In genomic region chr11:102727890-102728289, GRCh38 we compare ENCODE assay signal across 14 cellular contexts. TPM values are rescaled to one million over a fixed set of nuclear protein-coding genes. Genes with fewer than 3 reads are reported as not detected.
A peak's percentile ranks its signal among the peaks of the same experiment; 100 is the strongest.
DNase-seq lines count a peak whose midpoint lies in the region; ATAC-seq and TF ChIP-seq lines count a peak whose summit lies in the region.
"Had no signal": no experiment of that assay in that cellular context is flagged by ENCODE, and none has a peak within 500 bp of the region (broad histone marks: within the 10 kb centered on the region; RNA-seq: fewer than 3 reads in every experiment).

No MANE protein-coding gene starts in this region.

- POLR2A ChIA-PET in HEK293T (lab: Yijun Ruan, JAX): no interaction called here

- no peak overlapping the region for H3K4me3 ChIP-seq in WERI-Rb-1 (ENCODE audit: low read depth, low read length)
- H3K4me3 ChIP-seq: esophagus squamous epithelium had no signal

- no peaks in the 10 kb centered on the region for H3K9me3 ChIP-seq in WERI-Rb-1 (ENCODE audit: severe bottlenecking)
- H3K9me3 ChIP-seq: esophagus squamous epithelium had no signal

- CTCF ChIA-PET in HEK293T (lab: Yijun Ruan, JAX): no interaction called here

- ATAC-seq in GM21515 (IDR thresholded peaks at IDR 0.05; ENCODE audit: unreplicated experiment): no peak
- no peak for ATAC-seq in GM18519 (IDR thresholded peaks at IDR 0.05; ENCODE audit: low FRiP score, unreplicated experiment)
- ATAC-seq: naive thymus-derived CD8-positive, alpha-beta T cell had no signal

- H3K27me3 ChIP-seq in WERI-Rb-1 (ENCODE audit: insufficient read depth, low read depth, severe bottlenecking): no peaks in the 10 kb centered on the region
- H3K27me3 ChIP-seq: esophagus squamous epithelium had no signal

- no peak overlapping the region for H3K27ac ChIP-seq in WERI-Rb-1
- H3K27ac ChIP-seq: esophagus squamous epithelium had no signal

- no peak for TF ChIP-seq CTCF in WERI-Rb-1 (IDR thresholded peaks at IDR 0.05; ENCODE audit: low read depth, low read length)

- peak; percentile 2 for DNase-seq in A172 (ENCODE audit: low spot score)
- DNase-seq in HS-5 (ENCODE audit: low read depth): peak; percentile 63
- peak; percentile 64 for DNase-seq in SKM-1 treated with dmso at 0.1 percent for 144 hours (lab: John Stamatoyannopoulos, UW; ENCODE audit: unreplicated experiment)
- peak; percentile 43 for DNase-seq in fibroblast of the conjunctiva (ENCODE audit: low read depth)
- no peak for DNase-seq in HEK293T (ENCODE audit: extremely low spot score)
- DNase-seq in WERI-Rb-1: no peak
- DNase-seq: activated CD4-positive, alpha-beta T cell treated with anti-CD3 and anti-CD28 coated beads for 4 hours; esophagus squamous epithelium; naive thymus-derived CD8-positive, alpha-beta T cell; NCI-H1048 had no signal

- no peaks in the 10 kb centered on the region for H3K36me3 ChIP-seq in WERI-Rb-1
- H3K36me3 ChIP-seq: esophagus squamous epithelium had no signal

TF ChIP-seq in HEK293T, 16 proteins besides CTCF, POLR2A, EP300 and RAD21:
- TF ChIP-seq SP1 (IDR thresholded peaks at IDR 0.05): no peak
- TF ChIP-seq LEF1 (IDR thresholded peaks at IDR 0.05; ENCODE audit: borderline replicate concordance): no peak
- no peak for TF ChIP-seq ELF4 (IDR thresholded peaks at IDR 0.05)
- TF ChIP-seq FOXM1 (IDR thresholded peaks at IDR 0.05; ENCODE audit: borderline replicate concordance): no peak
- no peak for TF ChIP-seq NFRKB (IDR thresholded peaks at IDR 0.05)
- no peak for TF ChIP-seq SUZ12 (IDR thresholded peaks at IDR 0.05)
- TF ChIP-seq FOXA1 (IDR thresholded peaks at IDR 0.05): no peak
- no peak for TF ChIP-seq CTBP1 (IDR thresholded peaks at IDR 0.05; ENCODE audit: borderline replicate concordance)
- TF ChIP-seq HDGF (IDR thresholded peaks at IDR 0.05; ENCODE audit: borderline replicate concordance): no peak
- TF ChIP-seq BHLHE40 (IDR thresholded peaks at IDR 0.05; ENCODE audit: borderline replicate concordance): no peak
- no peak for TF ChIP-seq TARDBP (IDR thresholded peaks at IDR 0.05)
- no peak for TF ChIP-seq FOXK2 (IDR thresholded peaks at IDR 0.05)
- no peak for TF ChIP-seq ARNT (IDR thresholded peaks at IDR 0.05)
- TF ChIP-seq L3MBTL2 (conservative IDR thresholded peaks at IDR 0.05): no peak
- TF ChIP-seq ZNF384 (IDR thresholded peaks at IDR 0.05): no peak
- no peak for TF ChIP-seq PKNOX1 (IDR thresholded peaks at IDR 0.05)

RNA-seq across cellular contexts. Expression of gene MMP8, which starts 3.1 kb away (rescaled TPM):
- total RNA-seq in A172 (2014; rRNA removed; shearing (Covaris generic)): not detected in 2 replicates
- total RNA-seq: esophagus squamous epithelium; kidney epithelial cell; naive thymus-derived CD8-positive, alpha-beta T cell had no signal

RNA-seq across cellular contexts. Expression of gene MMP27, which starts 22.3 kb away (rescaled TPM):
- not detected in 2 replicates for total RNA-seq in A172 (2014; rRNA removed; shearing (Covaris generic))
- total RNA-seq: cardiac septum; kidney epithelial cell; naive thymus-derived CD8-positive, alpha-beta T cell had no signal

RNA-seq across cellular contexts. Expression of gene MMP10, which starts 52.5 kb away (rescaled TPM):
- total RNA-seq in A172 (2014; rRNA removed; shearing (Covaris generic)): 2.5 and 6.4 TPM in 2 replicates
- total RNA-seq: cardiac septum; esophagus squamous epithelium; naive thymus-derived CD8-positive, alpha-beta T cell had no signal

Comparison
In these comparisons a context has a peak if more than half of its experiments do, and no peak if none do; other contexts are left out.
1. DNase-seq: peak in A172 (single experiment), HS-5 (single experiment), SKM-1 treated with dmso at 0.1 percent for 144 hours (single experiment) and fibroblast of the conjunctiva (single experiment); none in HEK293T (single experiment) and WERI-Rb-1 (single experiment).